ENCODE assay signal across 1 cellular context in the genomic region with DNA sequence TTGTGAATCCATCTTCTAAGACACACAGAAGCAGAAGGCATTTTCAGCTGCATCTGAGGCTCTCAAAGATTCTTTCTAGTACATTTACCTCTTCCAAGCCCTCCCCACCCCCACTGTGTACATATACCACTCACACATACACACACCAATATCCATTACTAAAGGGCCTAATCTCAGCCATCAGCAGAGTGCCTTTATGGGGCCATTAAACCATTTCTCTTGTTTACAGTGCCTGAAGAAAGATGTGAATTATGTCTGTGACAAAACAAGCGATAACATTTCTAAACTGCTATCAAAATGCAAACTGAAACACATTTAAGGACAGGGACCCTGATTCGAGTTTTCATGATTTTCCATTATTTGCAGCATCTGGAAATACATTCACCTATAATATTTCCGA.
TF ChIP-seq lines count a peak whose summit lies in the region.

No MANE protein-coding gene starts in this region.

TF ChIP-seq in GM23338, 12 proteins besides CTCF, POLR2A, EP300 and RAD21 (continued from another document):
- TF ChIP-seq ZNF462 (CRISPR knock-in tag; IDR thresholded peaks at IDR 0.05) (no peak), ZNF114 (CRISPR knock-in tag; IDR thresholded peaks at IDR 0.05) (no peak), ZNF331 (CRISPR knock-in tag; IDR thresholded peaks at IDR 0.05; ENCODE audit: low read depth) (no peak), STAT1 (IDR thresholded peaks at IDR 0.05; ENCODE audit: unreplicated experiment) (no peak)
- TF ChIP-seq, protein P1, sequence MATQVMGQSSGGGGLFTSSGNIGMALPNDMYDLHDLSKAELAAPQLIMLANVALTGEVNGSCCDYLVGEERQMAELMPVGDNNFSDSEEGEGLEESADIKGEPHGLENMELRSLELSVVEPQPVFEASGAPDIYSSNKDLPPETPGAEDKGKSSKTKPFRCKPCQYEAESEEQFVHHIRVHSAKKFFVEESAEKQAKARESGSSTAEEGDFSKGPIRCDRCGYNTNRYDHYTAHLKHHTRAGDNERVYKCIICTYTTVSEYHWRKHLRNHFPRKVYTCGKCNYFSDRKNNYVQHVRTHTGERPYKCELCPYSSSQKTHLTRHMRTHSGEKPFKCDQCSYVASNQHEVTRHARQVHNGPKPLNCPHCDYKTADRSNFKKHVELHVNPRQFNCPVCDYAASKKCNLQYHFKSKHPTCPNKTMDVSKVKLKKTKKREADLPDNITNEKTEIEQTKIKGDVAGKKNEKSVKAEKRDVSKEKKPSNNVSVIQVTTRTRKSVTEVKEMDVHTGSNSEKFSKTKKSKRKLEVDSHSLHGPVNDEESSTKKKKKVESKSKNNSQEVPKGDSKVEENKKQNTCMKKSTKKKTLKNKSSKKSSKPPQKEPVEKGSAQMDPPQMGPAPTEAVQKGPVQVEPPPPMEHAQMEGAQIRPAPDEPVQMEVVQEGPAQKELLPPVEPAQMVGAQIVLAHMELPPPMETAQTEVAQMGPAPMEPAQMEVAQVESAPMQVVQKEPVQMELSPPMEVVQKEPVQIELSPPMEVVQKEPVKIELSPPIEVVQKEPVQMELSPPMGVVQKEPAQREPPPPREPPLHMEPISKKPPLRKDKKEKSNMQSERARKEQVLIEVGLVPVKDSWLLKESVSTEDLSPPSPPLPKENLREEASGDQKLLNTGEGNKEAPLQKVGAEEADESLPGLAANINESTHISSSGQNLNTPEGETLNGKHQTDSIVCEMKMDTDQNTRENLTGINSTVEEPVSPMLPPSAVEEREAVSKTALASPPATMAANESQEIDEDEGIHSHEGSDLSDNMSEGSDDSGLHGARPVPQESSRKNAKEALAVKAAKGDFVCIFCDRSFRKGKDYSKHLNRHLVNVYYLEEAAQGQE (IDR thresholded peaks at IDR 0.05; ENCODE audit: unreplicated experiment): no peak
